ENCODE assay signal across 9 cellular contexts in genomic region chr21:42463861-42464515, GRCh38. TPM values are rescaled to one million over a fixed set of nuclear protein-coding genes. Genes with fewer than 3 reads are reported as not detected.
A peak's percentile ranks its signal among the peaks of the same experiment; 100 is the strongest.
DNase-seq lines count a peak whose midpoint lies in the region; TF ChIP-seq lines count a peak whose summit lies in the region.
"Had no signal": no experiment of that assay in that cellular context is flagged by ENCODE, and none has a peak within 500 bp of the region (broad histone marks: within the 10 kb centered on the region; RNA-seq: fewer than 3 reads in every experiment).

No MANE protein-coding gene starts in this region.

- no peak overlapping the region for H3K18ac ChIP-seq in mesenchymal stem cell (ENCODE audit: low read depth in 1 of 2, low read length in 2 of 2)

- H3K4me1 ChIP-seq in adrenal gland (replicated peaks in 1 of 2): no peaks in the 10 kb centered on the region
- peaks cover 35% of the 10 kb centered on the region for H3K4me1 ChIP-seq in mesenchymal stem cell (ENCODE audit: control insufficient read depth, insufficient read depth, low read depth, low read length)
- peaks cover 32 to 94% (median 73%) of the 10 kb centered on the region in 4 donors for H3K4me1 ChIP-seq in transverse colon
- H3K4me1 ChIP-seq in sigmoid colon: peaks cover 0 to 6% (median 0%) of the 10 kb centered on the region in 4 donors

- no peak overlapping the region for H3K9ac ChIP-seq in mesenchymal stem cell (ENCODE audit: low read length)

- no peak overlapping the region for H2BK120ac ChIP-seq in mesenchymal stem cell (ENCODE audit: low read depth, low read length)

- DNase-seq in NCI-H1105 (lab: John Stamatoyannopoulos, UW) (peak; percentile 10), NCI-H1105 treated with DMSO at 0.1 percent for 48 hours (lab: John Stamatoyannopoulos, UW) (no peak), T-helper 22 cell (ENCODE audit: low read depth) (peak; percentile 69), adrenal gland (peak in 4 of 7 donors; percentile 45 to 84 (median 62)), mesenchymal stem cell (peak; percentile 59), transverse colon (peak; percentile 65), sigmoid colon (no peak), NCI-H1417 treated with DMSO at 0.1 percent for 48 hours (lab: John Stamatoyannopoulos, UW) (no peak)
- DNase-seq: right cardiac atrium had no signal

- H3K9me3 ChIP-seq in adrenal gland (replicated peaks in 1 of 3) (no peaks in the 10 kb centered on the region), mesenchymal stem cell (ENCODE audit: control insufficient read depth, low read length) (no peaks in the 10 kb centered on the region), transverse colon (no peaks in the 10 kb centered on the region), sigmoid colon (no peaks in the 10 kb centered on the region)

- H4K8ac ChIP-seq in mesenchymal stem cell (ENCODE audit: low read length): no peak overlapping the region

- H2BK12ac ChIP-seq in mesenchymal stem cell (ENCODE audit: low read length in 2 of 2): no peak overlapping the region

- H4K91ac ChIP-seq in mesenchymal stem cell (ENCODE audit: low read length): no peak overlapping the region

- H3K36me3 ChIP-seq in adrenal gland (replicated peaks in 1 of 2) (no peaks in the 10 kb centered on the region), mesenchymal stem cell (ENCODE audit: control insufficient read depth in 1 of 2, insufficient read depth in 2 of 2, low read depth in 1 of 2, low read length in 2 of 2) (no peaks in the 10 kb centered on the region), transverse colon (no peaks in the 10 kb centered on the region), sigmoid colon (no peaks in the 10 kb centered on the region)

- no peak overlapping the region for H3K4me3 ChIP-seq in adrenal gland
- no peak overlapping the region for H3K4me3 ChIP-seq in mesenchymal stem cell (ENCODE audit: insufficient read depth in 1 of 2, low read depth in 1 of 2, low read length in 2 of 2)
- no peak overlapping the region for H3K4me3 ChIP-seq in transverse colon
- no peak overlapping the region for H3K4me3 ChIP-seq in sigmoid colon

- H2AFZ ChIP-seq in mesenchymal stem cell (ENCODE audit: low read depth, low read length): no peak overlapping the region

- in situ Hi-C loops in transverse colon (cut with MboI; ENCODE audit: low pct_ligation_motif_present in 1 of 4, low pct_unique_long_range_greater_than_20kb in 1 of 4, low sequenced_read_pairs in 3 of 4): loop anchor here in 1 of 4 donors (10.0 to 25.0 kb wide), 2 partner anchors 71 to 302 kb away; no protein-coding TSS in a partner anchor

- 68 to 72% (median 70%) methylated on average over 17 of the region's 17 CpGs for WGBS in adrenal gland, 4 donors
- WGBS in mesenchymal stem cell: 86% methylated on average over 17 of the region's 17 CpGs
- WGBS in transverse colon (ENCODE audit: low coverage in 1 of 2), 2 donors: 74 to 89% methylated on average over 10 to 17 of the region's 17 CpGs
- 63 to 69% methylated on average over 17 of the region's 17 CpGs for WGBS in sigmoid colon, 2 donors

- H3K79me1 ChIP-seq in mesenchymal stem cell (replicated peaks; ENCODE audit: low read length, poor library complexity, severe bottlenecking): no peaks in the 10 kb centered on the region

- intact Hi-C loops in adrenal gland (cut with DNase I) (no loop called here), transverse colon (cut with DNase I; ENCODE audit: low total_unique reads) (no loop called here), sigmoid colon (cut with DNase I) (no loop called here)

- TF ChIP-seq CTCF in adrenal gland (IDR thresholded peaks at IDR 0.05) (no peak), transverse colon (IDR thresholded peaks at IDR 0.05) (no peak), sigmoid colon (IDR thresholded peaks at IDR 0.05) (no peak)

- TF ChIP-seq POLR2A in adrenal gland (IDR thresholded peaks at IDR 0.05) (no peak), transverse colon (IDR thresholded peaks at IDR 0.05) (no peak), sigmoid colon (IDR thresholded peaks at IDR 0.05) (no peak)

- H3K4me2 ChIP-seq in mesenchymal stem cell (ENCODE audit: low read length, poor library complexity, severe bottlenecking): no peak overlapping the region

- no peak overlapping the region for H2BK15ac ChIP-seq in mesenchymal stem cell (ENCODE audit: low read depth, poor library complexity, severe bottlenecking)

- TF ChIP-seq EP300 in transverse colon (IDR thresholded peaks at IDR 0.05; ENCODE audit: low read depth) (no peak), sigmoid colon (IDR thresholded peaks at IDR 0.05) (no peak)

- H3K23ac ChIP-seq in mesenchymal stem cell (ENCODE audit: low read length in 2 of 2): no peak overlapping the region

- H3K27me3 ChIP-seq in adrenal gland (no peaks in the 10 kb centered on the region), mesenchymal stem cell (ENCODE audit: control insufficient read depth in 1 of 2, insufficient read depth in 1 of 2, low read length in 2 of 2) (peaks cover 0 to 22% of the 10 kb centered on the region in 2 experiments), transverse colon (no peaks in the 10 kb centered on the region), sigmoid colon (no peaks in the 10 kb centered on the region)

- no peak overlapping the region for H3K4ac ChIP-seq in mesenchymal stem cell (ENCODE audit: low read depth in 1 of 2, low read length in 2 of 2)

- H3K27ac ChIP-seq in adrenal gland (no peak overlapping the region), mesenchymal stem cell (ENCODE audit: low read length, poor library complexity, severe bottlenecking) (peak overlapping the region; percentile 94), transverse colon (peak overlapping the region; percentile 78 to 87 (median 83)), sigmoid colon (no peak overlapping the region)

- H3K14ac ChIP-seq in mesenchymal stem cell (ENCODE audit: low read length in 2 of 2): no peak overlapping the region

- H2BK5ac ChIP-seq in mesenchymal stem cell (ENCODE audit: low read depth, low read length, poor library complexity, severe bottlenecking): peak overlapping the region; percentile 86

- peak overlapping the region; percentile 100 for H2AK5ac ChIP-seq in mesenchymal stem cell (ENCODE audit: low read length, severe bottlenecking)

RNA-seq across cellular contexts. Expression of gene RSPH1, which starts 32.0 kb away (rescaled TPM):
- total RNA-seq in adrenal gland (1 to 10 TPM in 1 of 8 donors, under 1 TPM in 5, not detected in 2; 0.13 to 1.4 (median 0.72) TPM), transverse colon (1 to 10 TPM in 3 of 4 donors, under 1 TPM in 1; 0.80 to 10.0 (median 8.0) TPM), sigmoid colon (1 to 10 TPM in 2 of 4 donors, not detected in 2; 1.2 TPM)
- polyA plus RNA-seq in adrenal gland (1 to 10 TPM; 1.2 to 5.8 (median 3.2) TPM), sigmoid colon (10 to 100 TPM in 1 of 3 donors, 1 to 10 TPM in 2; 3.0 to 13.4 (median 8.8) TPM)
- 0.10 TPM for polyA plus RNA-seq in mesenchymal stem cell (2013, experiment 1 of 2)
- 0.10 TPM for polyA plus RNA-seq in mesenchymal stem cell (2013, experiment 2 of 2)
- total RNA-seq: right cardiac atrium had no signal
- polyA plus RNA-seq: right cardiac atrium had no signal

RNA-seq across cellular contexts. Expression of gene SLC37A1, which starts 49.7 kb away (rescaled TPM):
- total RNA-seq in adrenal gland (10 to 100 TPM in 7 of 8 donors, 1 to 10 TPM in 1; 7.4 to 27.2 (median 18.7) TPM), transverse colon (100 to 1,000 TPM in 3 of 4 donors, 10 to 100 TPM in 1; 80.8 to 139 (median 117) TPM), sigmoid colon (1 to 10 TPM; 2.3 to 7.8 (median 5.0) TPM)
- polyA plus RNA-seq in adrenal gland (10 to 100 TPM; 11.0 to 16.7 (median 14.3) TPM), sigmoid colon (10 to 100 TPM; 21.0 to 98.5 (median 31.2) TPM)
- polyA plus RNA-seq in mesenchymal stem cell (2013, experiment 1 of 2): 3.0 TPM
- 3.2 TPM for polyA plus RNA-seq in mesenchymal stem cell (2013, experiment 2 of 2)

Comparison
In these comparisons a context has a peak if more than half of its experiments do, and no peak if none do; other contexts are left out.
1. DNase-seq: peak in NCI-H1105 (single experiment), T-helper 22 cell (single experiment), adrenal gland (4 of 7), mesenchymal stem cell (single experiment) and transverse colon (single experiment); none in NCI-H1105 treated with DMSO at 0.1 percent for 48 hours (single experiment), sigmoid colon (single experiment) and NCI-H1417 treated with DMSO at 0.1 percent for 48 hours (single experiment).
2. H3K27ac ChIP-seq: peak in mesenchymal stem cell (single experiment) and transverse colon (4 of 4); none in adrenal gland (0 of 5) and sigmoid colon (0 of 4).